1 cellular context compared by ENCODE assay signal in genomic region chr9:75414367-75415160, GRCh38.
TF ChIP-seq lines count a peak whose summit lies in the region.

No MANE protein-coding gene starts in this region.

TF ChIP-seq in GM23338, 12 proteins besides CTCF, POLR2A, EP300 and RAD21 (continued from another document):
- no peak for TF ChIP-seq JUNB (IDR thresholded peaks at IDR 0.05; ENCODE audit: unreplicated experiment)
- TF ChIP-seq CREB1 (CRISPR knock-in tag; IDR thresholded peaks at IDR 0.05; ENCODE audit: low read depth) = no peak
- no peak for TF ChIP-seq ZNF114 (CRISPR knock-in tag; IDR thresholded peaks at IDR 0.05)
- TF ChIP-seq EZH2 (IDR thresholded peaks at IDR 0.05; ENCODE audit: low read depth, unreplicated experiment) = no peak
- no peak for TF ChIP-seq ZNF331 (CRISPR knock-in tag; IDR thresholded peaks at IDR 0.05; ENCODE audit: low read depth)
